Comparison of ENCODE assay signal across 3 cellular contexts in the genomic region with DNA sequence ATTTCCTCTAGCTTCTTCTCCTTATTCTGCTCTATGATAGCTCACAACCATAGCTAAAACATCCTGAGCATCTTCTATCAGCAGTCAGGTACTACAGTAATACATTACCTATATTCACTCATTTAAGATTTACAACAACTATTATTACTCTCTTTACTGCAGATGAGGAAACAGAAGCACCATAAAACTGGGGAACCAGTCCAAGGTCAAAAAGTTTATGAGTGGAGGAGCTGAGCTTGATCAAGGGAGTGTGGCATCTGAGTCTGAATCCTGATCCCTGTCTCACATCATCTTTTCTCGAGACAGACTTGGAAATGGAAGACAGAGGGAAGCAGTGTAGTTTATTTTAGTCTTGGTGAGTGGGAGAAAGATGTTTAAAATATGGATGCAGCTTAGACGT.
"Had no signal": no experiment of that assay in that cellular context is flagged by ENCODE, and none has a peak within 500 bp of the region (broad histone marks: within the 10 kb centered on the region; RNA-seq: fewer than 3 reads in every experiment).

No MANE protein-coding gene starts in this region.

- ATAC-seq: GM12878 had no signal

- DNase-seq: GDM1, GF-D8 had no signal

- H3K4me3 ChIP-seq: GM12878 had no signal
